In genomic region chr20:2815242-2815900, GRCh38 we compare ENCODE assay signal across 19 cellular contexts. TPM values are rescaled to one million over a fixed set of nuclear protein-coding genes. Genes with fewer than 3 reads are reported as not detected.
A peak's percentile ranks its signal among the peaks of the same experiment; 100 is the strongest.
DNase-seq lines count a peak whose midpoint lies in the region; ATAC-seq and TF ChIP-seq lines count a peak whose summit lies in the region.
"Had no signal": no experiment of that assay in that cellular context is flagged by ENCODE, and none has a peak within 500 bp of the region (broad histone marks: within the 10 kb centered on the region; RNA-seq: fewer than 3 reads in every experiment).

No MANE protein-coding gene starts in this region.

- H3K4me3 Mint-ChIP-seq in type B pancreatic cell = no peak overlapping the region
- H3K4me3 Mint-ChIP-seq: central memory CD8-positive, alpha-beta T cell; stimulated activated effector memory CD8-positive, alpha-beta T cell treated with anti-CD3 and anti-CD28 coated beads, Interleukin-12 subunit alpha, Interleukin-12 subunit beta, amount 100 ng/mL, for 72 hours had no signal

- no peak overlapping the region for H3K27ac Mint-ChIP-seq in type B pancreatic cell
- H3K27ac Mint-ChIP-seq: stimulated activated effector memory CD8-positive, alpha-beta T cell treated with anti-CD3 and anti-CD28 coated beads, Interleukin-12 subunit alpha, Interleukin-12 subunit beta, amount 100 ng/mL, for 72 hours had no signal

- no peak for TF ChIP-seq CTCF in RWPE2 (IDR thresholded peaks at IDR 0.05; ENCODE audit: poor library complexity, severe bottlenecking)
- TF ChIP-seq CTCF in hepatocyte (IDR thresholded peaks at IDR 0.05; ENCODE audit: poor library complexity) = no peak
- no peak for TF ChIP-seq CTCF in type B pancreatic cell (conservative IDR thresholded peaks at IDR 0.05)

- DNase-seq in H7 = peak; percentile 26
- no peak for DNase-seq in RWPE2 (ENCODE audit: low spot score)
- no peak for DNase-seq in hepatocyte (ENCODE audit: low spot score)
- DNase-seq in type B pancreatic cell (ENCODE audit: extremely low spot score, unreplicated experiment) = peak; percentile 51
- DNase-seq in stimulated activated CD4-positive, alpha-beta T cell treated with anti-CD3 and anti-CD28 coated beads, Interleukin-2, amount 100 ng/mL, for 24 hours = no peak
- DNase-seq: activated CD4-positive, alpha-beta T cell treated with anti-CD3 and anti-CD28 coated beads for 1 hour; activated gamma-delta T cell treated with Interleukin-2 at 50 U/mL for 16 hours; effector memory CD4-positive, alpha-beta T cell; left ventricle myocardium inferior; mucosa of descending colon; NCI-H1436 treated with DMSO at 0.1 percent for 48 hours; nucleus accumbens; testis had no signal

- no peak overlapping the region for H3K4me2 ChIP-seq in hepatocyte

- H3K36me3 ChIP-seq in H7 (replicated peaks; ENCODE audit: control insufficient read depth, insufficient read depth, low read length) = no peaks in the 10 kb centered on the region
- no peaks in the 10 kb centered on the region for H3K36me3 ChIP-seq in RWPE2 (ENCODE audit: low read depth)
- no peaks in the 10 kb centered on the region for H3K36me3 ChIP-seq in hepatocyte (replicated peaks; ENCODE audit: insufficient read depth, low read depth)
- H3K36me3 ChIP-seq: left ventricle myocardium inferior had no signal

- H3K36me3 Mint-ChIP-seq in type B pancreatic cell = no peaks in the 10 kb centered on the region

- no peaks in the 10 kb centered on the region for H4K20me1 ChIP-seq in hepatocyte (ENCODE audit: insufficient read depth, poor library complexity, severe bottlenecking)

- peaks cover 5% of the 10 kb centered on the region for H3K9me3 Mint-ChIP-seq in type B pancreatic cell
- H3K9me3 Mint-ChIP-seq: central memory CD8-positive, alpha-beta T cell had no signal

- ATAC-seq in RWPE2 (ENCODE audit: low read depth) (no peak), GM18867 (IDR thresholded peaks at IDR 0.05; ENCODE audit: unreplicated experiment) (no peak), HG02763 (IDR thresholded peaks at IDR 0.05; ENCODE audit: unreplicated experiment) (no peak)

- H3K9me3 ChIP-seq in RWPE2 (ENCODE audit: severe bottlenecking) = peaks cover 8% of the 10 kb centered on the region
- H3K9me3 ChIP-seq in hepatocyte (ENCODE audit: low read depth) = no peaks in the 10 kb centered on the region
- H3K9me3 ChIP-seq: mucosa of descending colon, testis had no signal

- H3K27me3 ChIP-seq in H7 (ENCODE audit: control insufficient read depth, insufficient read depth, low read length) = peaks cover 10% of the 10 kb centered on the region
- H3K27me3 ChIP-seq in RWPE2 (ENCODE audit: insufficient read depth, poor library complexity, severe bottlenecking) = no peaks in the 10 kb centered on the region
- peaks cover 4% of the 10 kb centered on the region for H3K27me3 ChIP-seq in hepatocyte
- H3K27me3 ChIP-seq: testis had no signal

- peaks cover 50% of the 10 kb centered on the region for H3K27me3 Mint-ChIP-seq in type B pancreatic cell

- peaks cover 14% of the 10 kb centered on the region for H3K4me1 Mint-ChIP-seq in type B pancreatic cell (ENCODE audit: unreplicated experiment)

- H3K27ac ChIP-seq in RWPE2 (ENCODE audit: poor library complexity, severe bottlenecking) (peak overlapping the region; percentile 62), hepatocyte (peak overlapping the region; percentile 46)
- H3K27ac ChIP-seq: left ventricle myocardium inferior, testis had no signal

- WGBS in hepatocyte (ENCODE audit: low lambda C conversion rate, missing lambda C conversion rate) = 86% methylated on average over 8 of the region's 8 CpGs

- no peaks in the 10 kb centered on the region for H3K79me2 ChIP-seq in hepatocyte

- no peak overlapping the region for H2AFZ ChIP-seq in hepatocyte

- H3K4me3 ChIP-seq in H7 (ENCODE audit: insufficient read depth, low read depth, low read length) (no peak overlapping the region), RWPE2 (ENCODE audit: severe bottlenecking) (no peak overlapping the region), hepatocyte (no peak overlapping the region)
- H3K4me3 ChIP-seq: left ventricle myocardium inferior, mucosa of descending colon, testis had no signal

- H3K4me1 ChIP-seq in RWPE2 (ENCODE audit: insufficient read depth, poor library complexity, severe bottlenecking) (peaks cover 13% of the 10 kb centered on the region), hepatocyte (ENCODE audit: insufficient read depth) (peaks cover 12% of the 10 kb centered on the region)

- H3K9me2 ChIP-seq in hepatocyte (replicated peaks; ENCODE audit: insufficient read depth) = no peaks in the 10 kb centered on the region

RNA-seq across cellular contexts. Expression of gene C20orf141, which starts 0.6 kb away (rescaled TPM):
- total RNA-seq in H7 (2014; rRNA removed; shearing (Covaris generic)) = not detected in 2 replicates
- not detected in 2 replicates for total RNA-seq in hepatocyte
- polyA plus RNA-seq in hepatocyte = 0.68 TPM in 1 of 2 replicates, not detected in the other
- total RNA-seq in type B pancreatic cell (ENCODE audit: low replicate concordance) = not detected in 2 replicates
- total RNA-seq: H1, left ventricle myocardium inferior, mucosa of descending colon had no signal
- polyA plus RNA-seq: H1 had no signal

RNA-seq across cellular contexts. Expression of gene TMEM239, which starts 0.8 kb away (rescaled TPM):
- not detected in 2 replicates for total RNA-seq in H7 (2014; rRNA removed; shearing (Covaris generic))
- total RNA-seq in hepatocyte = not detected in 2 replicates
- polyA plus RNA-seq in hepatocyte = not detected in 2 replicates
- total RNA-seq in type B pancreatic cell (ENCODE audit: low replicate concordance) = not detected in 2 replicates
- total RNA-seq: H1, left ventricle myocardium inferior, mucosa of descending colon had no signal
- polyA plus RNA-seq: BJ, H1 had no signal

RNA-seq across cellular contexts. Expression of gene CPXM1, which starts 14.9 kb away (rescaled TPM):
- total RNA-seq in H7 (2014; rRNA removed; shearing (Covaris generic)) = 105 and 109 TPM in 2 replicates
- 47.9 and 57.8 TPM in 2 replicates for total RNA-seq in hepatocyte
- 66.3 and 82.5 TPM in 2 replicates for polyA plus RNA-seq in hepatocyte
- 6.6 and 106 TPM in 2 replicates for total RNA-seq in type B pancreatic cell (ENCODE audit: low replicate concordance)

RNA-seq across cellular contexts. Expression of gene PCED1A, which starts 25.1 kb away (rescaled TPM):
- total RNA-seq in H7 (2014; rRNA removed; shearing (Covaris generic)) = 21.8 and 23.6 TPM in 2 replicates
- total RNA-seq in hepatocyte (36.8 and 43.0 TPM in 2 replicates), type B pancreatic cell (ENCODE audit: low replicate concordance) (47.5 and 79.6 TPM in 2 replicates)
- polyA plus RNA-seq in hepatocyte = 41.2 and 54.2 TPM in 2 replicates

RNA-seq across cellular contexts. Expression of gene VPS16, which starts 25.2 kb away (rescaled TPM):
- 25.3 and 27.5 TPM in 2 replicates for total RNA-seq in H7 (2014; rRNA removed; shearing (Covaris generic))
- total RNA-seq in hepatocyte (28.5 and 34.6 TPM in 2 replicates), type B pancreatic cell (ENCODE audit: low replicate concordance) (31.8 and 49.9 TPM in 2 replicates)
- 38.1 and 42.9 TPM in 2 replicates for polyA plus RNA-seq in hepatocyte

Comparison
In these comparisons a context has a peak if more than half of its experiments do, and no peak if none do; other contexts are left out.
1. DNase-seq: peak in H7 (single experiment) and type B pancreatic cell (single experiment); none in RWPE2 (single experiment), hepatocyte (single experiment) and stimulated activated CD4-positive, alpha-beta T cell treated with anti-CD3 and anti-CD28 coated beads, Interleukin-2, amount 100 ng/mL, for 24 hours (0 of 2).